In genomic region chr3:53114011-53114400, GRCh38 we compare ENCODE assay signal across 8 cellular contexts. TPM values are rescaled to one million over a fixed set of nuclear protein-coding genes. Genes with fewer than 3 reads are reported as not detected.
A peak's percentile ranks its signal among the peaks of the same experiment; 100 is the strongest.
DNase-seq lines count a peak whose midpoint lies in the region; ATAC-seq and TF ChIP-seq lines count a peak whose summit lies in the region.

No MANE protein-coding gene starts in this region.

- peak; percentile 95 for TF ChIP-seq CTCF in endodermal cell (conservative IDR thresholded peaks at IDR 0.05)
- TF ChIP-seq CTCF in mesothelial cell of epicardium (IDR thresholded peaks at IDR 0.05; ENCODE audit: unreplicated experiment) = peak; percentile 96

- peak; percentile 75 for ATAC-seq in HG03432 (IDR thresholded peaks at IDR 0.05; ENCODE audit: unreplicated experiment)

- peaks cover 44% of the 10 kb centered on the region for H3K36me3 ChIP-seq in endodermal cell (ENCODE audit: control insufficient read depth, insufficient read depth, low read length)

- no peaks in the 10 kb centered on the region for H3K9me3 ChIP-seq in endodermal cell (ENCODE audit: control insufficient read depth, low read length)

- H3K4me1 ChIP-seq in endodermal cell (ENCODE audit: control insufficient read depth, insufficient read depth, low read length) = peaks cover 3% of the 10 kb centered on the region

- H3K4me1 Mint-ChIP-seq in endodermal cell (no peaks in the 10 kb centered on the region), mesothelial cell of epicardium (peaks cover 3% of the 10 kb centered on the region)

- peaks cover 26% of the 10 kb centered on the region for H3K36me3 Mint-ChIP-seq in endodermal cell (ENCODE audit: low read depth)
- H3K36me3 Mint-ChIP-seq in mesothelial cell of epicardium = peaks cover 19% of the 10 kb centered on the region

- 0 to 8% methylated on average over 4 to 5 of the region's 5 CpGs for WGBS in endodermal cell (ENCODE audit: insufficient coverage in 1 of 2, insufficient read length in 1 of 2), 2 experiments

- DNase-seq in NCI-H187 (lab: John Stamatoyannopoulos, UW) (peak; percentile 6 to 47), NCI-H187 treated with DMSO at 0.1 percent for 48 hours (lab: John Stamatoyannopoulos, UW) (no peak), NK-92 (lab: John Stamatoyannopoulos, UW; ENCODE audit: unreplicated experiment) (peak; percentile 6), endodermal cell (peak; percentile 94), mesothelial cell of epicardium (ENCODE audit: low spot score in 2 of 2, unreplicated experiment in 2 of 2) (peak; percentile 54 to 85)
- peak; percentile 90 for DNase-seq in activated CD8-positive, alpha-beta memory T cell treated with anti-CD3 and anti-CD28 coated beads for 24 hours
- peak; percentile 49 to 57 for DNase-seq in stimulated activated CD8-positive, alpha-beta memory T cell treated with anti-CD3 and anti-CD28 coated beads, Interleukin-15, amount 100 ng/mL, for 4 hours (ENCODE audit: low read depth in 2 of 2)

- H3K27ac Mint-ChIP-seq in endodermal cell = no peak overlapping the region
- H3K27ac Mint-ChIP-seq in mesothelial cell of epicardium = no peak overlapping the region

- no peak overlapping the region for H3K9ac ChIP-seq in endodermal cell (ENCODE audit: extremely low read depth, low read length, poor library complexity, severe bottlenecking)

- H3K9me3 Mint-ChIP-seq in endodermal cell (no peaks in the 10 kb centered on the region), mesothelial cell of epicardium (no peaks in the 10 kb centered on the region)

- H3K27me3 Mint-ChIP-seq in endodermal cell (ENCODE audit: insufficient read depth) (no peaks in the 10 kb centered on the region), mesothelial cell of epicardium (ENCODE audit: low read depth) (no peaks in the 10 kb centered on the region)

- no peak overlapping the region for H3K4me3 ChIP-seq in endodermal cell (ENCODE audit: low read length)

- no peak overlapping the region for H3K27ac ChIP-seq in endodermal cell (ENCODE audit: low read depth, low read length)

- H3K27me3 ChIP-seq in endodermal cell (ENCODE audit: control insufficient read depth, insufficient read depth, low read length, poor library complexity, severe bottlenecking) = no peaks in the 10 kb centered on the region

- no peak overlapping the region for H3K4me3 Mint-ChIP-seq in endodermal cell
- H3K4me3 Mint-ChIP-seq in mesothelial cell of epicardium = no peak overlapping the region

RNA-seq across cellular contexts. Expression of gene RFT1, which starts 16.2 kb away (rescaled TPM):
- total RNA-seq in endodermal cell = 10 to 100 TPM; 29.3 to 35.2 TPM
- polyA plus RNA-seq in endodermal cell (2013, experiment 1 of 2) = 27.5 TPM
- polyA plus RNA-seq in endodermal cell (2013, experiment 2 of 2) = 22.1 TPM
- total RNA-seq in mesothelial cell of epicardium = 27.7 to 30.4 TPM (median 28.3 TPM) in 3 replicates

RNA-seq across cellular contexts. Expression of gene PRKCD, which starts 47.0 kb away (rescaled TPM):
- total RNA-seq in endodermal cell (10 to 100 TPM; 19.9 to 26.6 TPM), mesothelial cell of epicardium (15.2 to 17.0 TPM (median 16.1 TPM) in 3 replicates)
- 14.3 TPM for polyA plus RNA-seq in endodermal cell (2013, experiment 1 of 2)
- polyA plus RNA-seq in endodermal cell (2013, experiment 2 of 2) = 15.7 TPM
